ENCODE assay signal across 1 cellular context in genomic region chr5:171336486-171337206, GRCh38.
TF ChIP-seq lines count a peak whose summit lies in the region.

No MANE protein-coding gene starts in this region.

TF ChIP-seq in GM23338, 12 proteins besides CTCF, POLR2A, EP300 and RAD21 (continued from another document):
- TF ChIP-seq ZNF462 (CRISPR knock-in tag; IDR thresholded peaks at IDR 0.05) (no peak), EZH2 (IDR thresholded peaks at IDR 0.05; ENCODE audit: low read depth, unreplicated experiment) (no peak), POLR2AphosphoS5 (IDR thresholded peaks at IDR 0.05; ENCODE audit: low read depth) (no peak), NANOG (IDR thresholded peaks at IDR 0.05; ENCODE audit: borderline replicate concordance) (no peak), STAT1 (IDR thresholded peaks at IDR 0.05; ENCODE audit: unreplicated experiment) (no peak), CREB1 (CRISPR knock-in tag; IDR thresholded peaks at IDR 0.05; ENCODE audit: low read depth) (no peak)
